ENCODE assay signal across 12 cellular contexts in genomic region chr5:140245926-140246325, GRCh38. TPM values are rescaled to one million over a fixed set of nuclear protein-coding genes. Genes with fewer than 3 reads are reported as not detected.
A peak's percentile ranks its signal among the peaks of the same experiment; 100 is the strongest.
DNase-seq lines count a peak whose midpoint lies in the region; ATAC-seq and TF ChIP-seq lines count a peak whose summit lies in the region.
"Had no signal": no experiment of that assay in that cellular context is flagged by ENCODE, and none has a peak within 500 bp of the region (broad histone marks: within the 10 kb centered on the region; RNA-seq: fewer than 3 reads in every experiment).

No MANE protein-coding gene starts in this region.

- ATAC-seq in naive thymus-derived CD4-positive, alpha-beta T cell: no peak
- ATAC-seq in upper lobe of left lung (ENCODE audit: low FRiP score in 2 of 2) (no peak), HG03095 (IDR thresholded peaks at IDR 0.05; ENCODE audit: unreplicated experiment) (no peak)

- peak overlapping the region; percentile 50 for H3K27ac Mint-ChIP-seq in endodermal cell
- peak overlapping the region in 6 of 9 donors; percentile 18 to 85 (median 40) for H3K27ac Mint-ChIP-seq in naive thymus-derived CD4-positive, alpha-beta T cell

- peaks cover 30% of the 10 kb centered on the region for H3K36me3 Mint-ChIP-seq in endodermal cell (ENCODE audit: low read depth)
- peaks cover 0 to 25% (median 6%) of the 10 kb centered on the region in 5 donors for H3K36me3 Mint-ChIP-seq in naive thymus-derived CD4-positive, alpha-beta T cell
- H3K36me3 Mint-ChIP-seq: natural killer cell had no signal

- H3K4me3 ChIP-seq in breast epithelium (no peak overlapping the region), mammary epithelial cell (replicated peaks in 1 of 3; ENCODE audit: insufficient read depth in 1 of 3, low read depth in 2 of 3, low read length in 3 of 3) (no peak overlapping the region), endodermal cell (ENCODE audit: low read length) (no peak overlapping the region), upper lobe of left lung (no peak overlapping the region), lower leg skin (ENCODE audit: low read depth, poor library complexity, severe bottlenecking) (no peak overlapping the region)
- no peak overlapping the region for H3K4me3 ChIP-seq in naive thymus-derived CD4-positive, alpha-beta T cell (ENCODE audit: low read length)

- TF ChIP-seq CTCF in breast epithelium (IDR thresholded peaks at IDR 0.05) (no peak), mammary epithelial cell (conservative IDR thresholded peaks at IDR 0.05 in 1 of 2, IDR thresholded peaks at IDR 0.05 in 1 of 2; ENCODE audit: extremely low read depth in 1 of 2, insufficient read depth in 1 of 2, low read depth in 1 of 2, low read length in 2 of 2) (no peak), endodermal cell (conservative IDR thresholded peaks at IDR 0.05) (no peak), upper lobe of left lung (IDR thresholded peaks at IDR 0.05) (no peak), lower leg skin (IDR thresholded peaks at IDR 0.05) (no peak)

- H3K36me3 ChIP-seq in breast epithelium (no peaks in the 10 kb centered on the region), mammary epithelial cell (ENCODE audit: insufficient read depth, low read length) (peaks cover 3% of the 10 kb centered on the region), endodermal cell (ENCODE audit: control insufficient read depth, insufficient read depth, low read length) (peaks cover 41% of the 10 kb centered on the region), upper lobe of left lung (peaks cover 0 to 53% (median 12%) of the 10 kb centered on the region in 4 donors)
- no peaks in the 10 kb centered on the region for H3K36me3 ChIP-seq in naive thymus-derived CD4-positive, alpha-beta T cell (ENCODE audit: control insufficient read depth in 2 of 3, insufficient read depth in 3 of 3, low read length in 3 of 3)

- intact Hi-C loops in breast epithelium (cut with DNase I; ENCODE audit: low total_unique reads) (no loop called here), mammary epithelial cell (cut with micrococcal nuclease) (no loop called here), lower leg skin (cut with DNase I; ENCODE audit: low total_unique reads) (no loop called here)
- intact Hi-C loops in naive thymus-derived CD4-positive, alpha-beta T cell (cut with micrococcal nuclease): loop anchor here (2.0 kb wide), 2 partner anchors 57 to 71 kb away; partner anchors contain the start of genes CYSTM1 (in 1 of the 2) and PFDN1 (in 1 of the 2)

- H3K4me1 ChIP-seq in breast epithelium (peaks cover 0 to 6% of the 10 kb centered on the region in 2 donors), mammary epithelial cell (ENCODE audit: insufficient read depth, low read length) (peaks cover 40% of the 10 kb centered on the region), endodermal cell (ENCODE audit: control insufficient read depth, insufficient read depth, low read length) (no peaks in the 10 kb centered on the region), upper lobe of left lung (peaks cover 41 to 58% (median 46%) of the 10 kb centered on the region in 4 donors)
- peaks cover 0 to 18% of the 10 kb centered on the region in 2 donors for H3K4me1 ChIP-seq in naive thymus-derived CD4-positive, alpha-beta T cell (ENCODE audit: control insufficient read depth in 2 of 2, insufficient read depth in 2 of 2, low read length in 2 of 2)

- no peak for TF ChIP-seq POLR2A in breast epithelium (IDR thresholded peaks at IDR 0.05)
- no peak for TF ChIP-seq POLR2A in upper lobe of left lung (IDR thresholded peaks at IDR 0.05)
- TF ChIP-seq POLR2A in lower leg skin (IDR thresholded peaks at IDR 0.05): no peak

- CTCF ChIA-PET in mammary epithelial cell (lab: Charles Lee; ENCODE audit: low non-redundant PET): interaction anchor here (0.9 kb wide), 1 partner anchor 106 kb away, joined by 6 read pairs; no protein-coding TSS in a partner anchor
- CTCF ChIA-PET in naive thymus-derived CD4-positive, alpha-beta T cell (lab: Charles Lee): interaction anchor here (1.8 to 14.4 kb wide), 4 partner anchors 11 to 113 kb away, joined by 5 to 262 read pairs (median 12); partner anchors contain the start of gene HBEGF

- no peak for TF ChIP-seq EP300 in upper lobe of left lung (IDR thresholded peaks at IDR 0.05)

- no peaks in the 10 kb centered on the region for H3K9me3 Mint-ChIP-seq in endodermal cell
- no peaks in the 10 kb centered on the region for H3K9me3 Mint-ChIP-seq in naive thymus-derived CD4-positive, alpha-beta T cell
- H3K9me3 Mint-ChIP-seq: natural killer cell had no signal

- H3K9me3 ChIP-seq in breast epithelium: no peaks in the 10 kb centered on the region
- no peaks in the 10 kb centered on the region for H3K9me3 ChIP-seq in mammary epithelial cell (replicated peaks; ENCODE audit: insufficient read depth, low read length)
- no peaks in the 10 kb centered on the region for H3K9me3 ChIP-seq in endodermal cell (ENCODE audit: control insufficient read depth, low read length)
- no peaks in the 10 kb centered on the region for H3K9me3 ChIP-seq in naive thymus-derived CD4-positive, alpha-beta T cell (ENCODE audit: control insufficient read depth in 2 of 3, low read length in 3 of 3)
- H3K9me3 ChIP-seq in upper lobe of left lung: no peaks in the 10 kb centered on the region

- H3K9ac ChIP-seq in mammary epithelial cell (ENCODE audit: insufficient read depth, low read length) (no peak overlapping the region), endodermal cell (ENCODE audit: extremely low read depth, low read length, poor library complexity, severe bottlenecking) (no peak overlapping the region)

- dilution Hi-C loops in mammary epithelial cell (cut with HindIII; ENCODE audit: low sequenced_read_pairs): no loop called here

- no peak overlapping the region for H2AFZ ChIP-seq in mammary epithelial cell (ENCODE audit: low read depth, low read length)

- no peaks in the 10 kb centered on the region for H3K27me3 Mint-ChIP-seq in endodermal cell (ENCODE audit: insufficient read depth)
- no peaks in the 10 kb centered on the region for H3K27me3 Mint-ChIP-seq in naive thymus-derived CD4-positive, alpha-beta T cell
- H3K27me3 Mint-ChIP-seq: T-helper 17 cell had no signal

- H4K20me1 ChIP-seq in mammary epithelial cell (ENCODE audit: insufficient read depth, low read length): no peaks in the 10 kb centered on the region

- WGBS in mammary epithelial cell (ENCODE audit: low coverage, missing lambda C conversion rate): 99% methylated on average over 7 of the region's 7 CpGs
- 92% methylated on average over 5 to 7 of the region's 7 CpGs for WGBS in endodermal cell (ENCODE audit: insufficient coverage in 1 of 2, insufficient read length in 1 of 2), 2 experiments
- WGBS in upper lobe of left lung, 2 donors: 84 to 88% methylated on average over 2 to 7 of the region's 7 CpGs
- WGBS in lower leg skin, 2 donors: 86 to 89% methylated on average over 7 of the region's 7 CpGs

- H3K4me1 Mint-ChIP-seq in endodermal cell: peaks cover 15% of the 10 kb centered on the region
- H3K4me1 Mint-ChIP-seq in naive thymus-derived CD4-positive, alpha-beta T cell: peaks cover 14 to 52% (median 38%) of the 10 kb centered on the region in 7 donors

- H3K79me2 ChIP-seq in mammary epithelial cell (ENCODE audit: insufficient read depth, low read length): peaks cover 13% of the 10 kb centered on the region

- no peaks in the 10 kb centered on the region for H3K27me3 ChIP-seq in breast epithelium
- H3K27me3 ChIP-seq in mammary epithelial cell (ENCODE audit: insufficient read depth, low read length): no peaks in the 10 kb centered on the region
- H3K27me3 ChIP-seq in endodermal cell (ENCODE audit: control insufficient read depth, insufficient read depth, low read length, poor library complexity, severe bottlenecking): no peaks in the 10 kb centered on the region
- H3K27me3 ChIP-seq in naive thymus-derived CD4-positive, alpha-beta T cell (ENCODE audit: control insufficient read depth in 2 of 2, insufficient read depth in 2 of 2, low read length in 2 of 2): no peaks in the 10 kb centered on the region
- H3K27me3 ChIP-seq in upper lobe of left lung: no peaks in the 10 kb centered on the region

- DNase-seq in breast epithelium (ENCODE audit: low spot score in 2 of 2): no peak
- DNase-seq in mammary epithelial cell: no peak
- DNase-seq in endodermal cell: no peak
- DNase-seq in naive thymus-derived CD4-positive, alpha-beta T cell: no peak
- no peak for DNase-seq in upper lobe of left lung
- DNase-seq in stimulated activated CD4-positive, alpha-beta T cell treated with anti-CD3 and anti-CD28 coated beads, Interleukin-4, amount 100 ng/mL, for 4 hours: no peak
- DNase-seq in lower leg skin (ENCODE audit: low spot score in 2 of 2): no peak
- DNase-seq: activated naive CD4-positive, alpha-beta T cell; cerebellar nuclear complex; natural killer cell; T-helper 17 cell had no signal

- no TSS peak for BruUV-seq in mammary epithelial cell (replicated peaks; lab: Mats Ljungman, UMichigan)

- POLR2A ChIA-PET in naive thymus-derived CD4-positive, alpha-beta T cell (lab: Charles Lee): interaction anchor here (1.8 kb wide), 1 partner anchor 106 kb away, joined by 4 read pairs; no protein-coding TSS in a partner anchor

- no peak overlapping the region for H3K4me2 ChIP-seq in mammary epithelial cell (ENCODE audit: insufficient read depth, low read depth, low read length)

- H3K27ac ChIP-seq in breast epithelium (peak overlapping the region; percentile 3 to 45), mammary epithelial cell (ENCODE audit: insufficient read depth, low read depth, low read length) (no peak overlapping the region), endodermal cell (ENCODE audit: low read depth, low read length) (no peak overlapping the region), upper lobe of left lung (peak overlapping the region in 3 of 4 donors; percentile 26 to 74 (median 41))
- no peak overlapping the region for H3K27ac ChIP-seq in naive thymus-derived CD4-positive, alpha-beta T cell (ENCODE audit: low read depth, low read length)

- in situ Hi-C loops in mammary epithelial cell (cut with MboI; ENCODE audit: low sequenced_read_pairs in 2 of 2): no loop called here

- H3K4me3 Mint-ChIP-seq in endodermal cell: no peak overlapping the region
- H3K4me3 Mint-ChIP-seq in naive thymus-derived CD4-positive, alpha-beta T cell: peak overlapping the region in 1 of 10 donors; percentile 8
- H3K4me3 Mint-ChIP-seq: natural killer cell had no signal

RNA-seq across cellular contexts. Expression of gene PFDN1, which starts 57.0 kb away (rescaled TPM):
- 10 to 100 TPM; 72.2 to 93.4 (median 86.3) TPM for total RNA-seq in breast epithelium
- 10 to 100 TPM; 64.0 to 65.0 TPM for total RNA-seq in mammary epithelial cell
- 92.4 TPM for polyA plus RNA-seq in mammary epithelial cell
- 130 TPM for polyA minus RNA-seq in mammary epithelial cell
- total RNA-seq in endodermal cell: 10 to 100 TPM; 62.9 to 64.4 TPM
- polyA plus RNA-seq in endodermal cell (2013, experiment 1 of 2): 85.4 TPM
- polyA plus RNA-seq in endodermal cell (2013, experiment 2 of 2): 81.5 TPM
- 10 to 100 TPM; 24.8 to 52.7 (median 28.2) TPM for total RNA-seq in naive thymus-derived CD4-positive, alpha-beta T cell
- 100 to 1,000 TPM; 126 to 139 TPM for polyA plus RNA-seq in naive thymus-derived CD4-positive, alpha-beta T cell
- total RNA-seq in upper lobe of left lung: 100 to 1,000 TPM in 2 of 6 donors, 10 to 100 TPM in 4; 44.7 to 128 (median 87.7) TPM
- 10 to 100 TPM; 43.3 to 78.6 (median 59.7) TPM for total RNA-seq in lower leg skin

Comparison
In these comparisons a context has a peak if more than half of its experiments do, and no peak if none do; other contexts are left out.
1. H3K27ac ChIP-seq: peak in breast epithelium (2 of 2) and upper lobe of left lung (3 of 4); none in mammary epithelial cell (single experiment), endodermal cell (single experiment) and naive thymus-derived CD4-positive, alpha-beta T cell (single experiment).
2. intact Hi-C loops: an anchor here in naive thymus-derived CD4-positive, alpha-beta T cell (2.0 kb wide); none called in breast epithelium, mammary epithelial cell and lower leg skin.